In the genomic region with DNA sequence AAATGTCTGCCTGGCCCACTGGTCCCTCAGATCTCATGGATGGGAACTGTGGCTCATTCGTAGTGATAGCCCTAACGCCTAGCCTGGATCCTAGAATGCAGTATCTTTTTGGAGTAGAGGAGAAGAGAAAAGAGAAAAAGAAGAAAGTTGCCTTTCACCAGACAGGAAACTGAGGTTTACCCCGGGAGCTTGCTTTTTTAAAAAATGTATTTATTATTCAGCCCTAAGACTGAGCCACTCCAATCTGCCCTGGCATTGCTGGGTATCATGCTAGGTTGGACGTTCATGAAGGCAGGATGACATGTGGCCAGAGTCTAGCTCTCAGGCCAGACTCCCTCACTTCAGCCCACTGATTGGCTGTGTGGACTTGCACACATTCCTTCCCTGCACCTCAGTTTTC, we compare ENCODE assay signal across 18 cellular contexts. TPM values are rescaled to one million over a fixed set of nuclear protein-coding genes. Genes with fewer than 3 reads are reported as not detected.
DNase-seq lines count a peak whose midpoint lies in the region; ATAC-seq and TF ChIP-seq lines count a peak whose summit lies in the region.
"Had no signal": no experiment of that assay in that cellular context is flagged by ENCODE, and none has a peak within 500 bp of the region (broad histone marks: within the 10 kb centered on the region; RNA-seq: fewer than 3 reads in every experiment).

No MANE protein-coding gene starts in this region.

- peak overlapping the region; percentile 20 for H3K4me3 Mint-ChIP-seq in activated naive CD4-positive, alpha-beta T cell treated with anti-CD3 and anti-CD28 coated beads, Interleukin-2, amount 10 ng/mL, durations not matched to agents 7 days and 5 days
- H3K4me3 Mint-ChIP-seq in T-helper 17 cell, result peak overlapping the region; percentile 77
- H3K4me3 Mint-ChIP-seq in central memory CD8-positive, alpha-beta T cell, result peak overlapping the region; percentile 53

- ATAC-seq in T-helper 17 cell (no peak), gastroesophageal sphincter (no peak), HG02571 (IDR thresholded peaks at IDR 0.05; ENCODE audit: unreplicated experiment) (no peak)
- no peak for ATAC-seq in central memory CD8-positive, alpha-beta T cell (replicated peaks; ENCODE audit: extremely low read depth, poor library complexity, severe bottlenecking)
- ATAC-seq: esophagus mucosa, GM12878, lower lobe of right lung had no signal

- DNase-seq in activated naive CD4-positive, alpha-beta T cell treated with anti-CD3 and anti-CD28 coated beads, Interleukin-2, amount 10 ng/mL, durations not matched to agents 7 days and 5 days, result no peak
- no peak for DNase-seq in activated naive CD4-positive, alpha-beta T cell treated with anti-CD3 and anti-CD28 coated beads, Interleukin-2, amount 50 U/mL, for 16 hours
- DNase-seq in T-helper 17 cell (no peak), NCI-H524 (lab: John Stamatoyannopoulos, UW) (no peak)
- DNase-seq in central memory CD8-positive, alpha-beta T cell (ENCODE audit: low spot score in 2 of 2), result no peak
- DNase-seq: activated CD8-positive, alpha-beta memory T cell treated with anti-CD3 and anti-CD28 coated beads for 24 hours; activated gamma-delta T cell; effector CD4-positive, alpha-beta T cell; gastrocnemius medialis; lower lobe of right lung; NCI-H774; Right ventricle myocardium superior; stimulated activated CD4-positive, alpha-beta T cell treated with anti-CD3 and anti-CD28 coated beads, Interleukin-12 subunit alpha, Interleukin-12 subunit beta, amount 100 ng/mL, for 4 hours had no signal

- no peak overlapping the region for H3K4me3 ChIP-seq in gastroesophageal sphincter
- H3K4me3 ChIP-seq: gastrocnemius medialis, GM12878, lower lobe of right lung had no signal

- H3K9me3 ChIP-seq in T-helper 17 cell (ENCODE audit: control insufficient read depth, low read length, poor library complexity, severe bottlenecking) (no peaks in the 10 kb centered on the region), gastroesophageal sphincter (peaks cover 0 to 8% (median 0%) of the 10 kb centered on the region in 3 donors)
- H3K9me3 ChIP-seq: gastrocnemius medialis had no signal

- CTCF ChIA-PET in activated naive CD4-positive, alpha-beta T cell treated with anti-CD3 and anti-CD28 coated beads, Interleukin-2, amount 10 ng/mL, durations not matched to agents 7 days and 5 days (lab: Charles Lee), result interaction anchor here (0.6 to 7.5 kb wide), 5 partner anchors 8 to 38 kb away, joined by 3 to 39 read pairs (median 4); no protein-coding TSS in a partner anchor

- peaks cover 20% of the 10 kb centered on the region for H3K36me3 Mint-ChIP-seq in activated naive CD4-positive, alpha-beta T cell treated with anti-CD3 and anti-CD28 coated beads, Interleukin-2, amount 10 ng/mL, durations not matched to agents 7 days and 5 days
- H3K36me3 Mint-ChIP-seq in T-helper 17 cell (ENCODE audit: low read depth), result no peaks in the 10 kb centered on the region
- H3K36me3 Mint-ChIP-seq in central memory CD8-positive, alpha-beta T cell (ENCODE audit: insufficient read depth), result peaks cover 11% of the 10 kb centered on the region

- H3K9me3 Mint-ChIP-seq in activated naive CD4-positive, alpha-beta T cell treated with anti-CD3 and anti-CD28 coated beads, Interleukin-2, amount 10 ng/mL, durations not matched to agents 7 days and 5 days, result peaks cover 9% of the 10 kb centered on the region
- no peaks in the 10 kb centered on the region for H3K9me3 Mint-ChIP-seq in central memory CD8-positive, alpha-beta T cell

- peak overlapping the region; percentile 92 for H3K27ac Mint-ChIP-seq in activated naive CD4-positive, alpha-beta T cell treated with anti-CD3 and anti-CD28 coated beads, Interleukin-2, amount 10 ng/mL, durations not matched to agents 7 days and 5 days
- H3K27ac Mint-ChIP-seq in T-helper 17 cell, result peak overlapping the region; percentile 98
- H3K27ac Mint-ChIP-seq in central memory CD8-positive, alpha-beta T cell (ENCODE audit: low read depth), result peak overlapping the region; percentile 76

- 52 to 55% methylated on average over 3 to 4 of the region's 4 CpGs for WGBS in gastroesophageal sphincter (ENCODE audit: low coverage in 1 of 2), 2 donors

- no peaks in the 10 kb centered on the region for H3K27me3 Mint-ChIP-seq in activated naive CD4-positive, alpha-beta T cell treated with anti-CD3 and anti-CD28 coated beads, Interleukin-2, amount 10 ng/mL, durations not matched to agents 7 days and 5 days
- H3K27me3 Mint-ChIP-seq in T-helper 17 cell, result no peaks in the 10 kb centered on the region
- no peaks in the 10 kb centered on the region for H3K27me3 Mint-ChIP-seq in central memory CD8-positive, alpha-beta T cell

- peaks cover 99% of the 10 kb centered on the region for H3K4me1 Mint-ChIP-seq in activated naive CD4-positive, alpha-beta T cell treated with anti-CD3 and anti-CD28 coated beads, Interleukin-2, amount 10 ng/mL, durations not matched to agents 7 days and 5 days
- peaks cover 81% of the 10 kb centered on the region for H3K4me1 Mint-ChIP-seq in T-helper 17 cell
- H3K4me1 Mint-ChIP-seq in central memory CD8-positive, alpha-beta T cell, result peaks cover 94% of the 10 kb centered on the region

- no peak overlapping the region for H3K27ac ChIP-seq in gastroesophageal sphincter
- H3K27ac ChIP-seq: gastrocnemius medialis had no signal

- peaks cover 0 to 32% (median 0%) of the 10 kb centered on the region in 3 donors for H3K4me1 ChIP-seq in gastroesophageal sphincter

- no peak for TF ChIP-seq EP300 in gastroesophageal sphincter (IDR thresholded peaks at IDR 0.05)

- TF ChIP-seq CTCF in gastroesophageal sphincter (IDR thresholded peaks at IDR 0.05), result no peak

- TF ChIP-seq POLR2A in gastroesophageal sphincter (IDR thresholded peaks at IDR 0.05), result no peak

- peaks cover 0 to 14% of the 10 kb centered on the region in 2 donors for H3K36me3 ChIP-seq in gastroesophageal sphincter
- H3K36me3 ChIP-seq: gastrocnemius medialis, lower lobe of right lung had no signal

- H3K27me3 ChIP-seq in gastroesophageal sphincter, result no peaks in the 10 kb centered on the region
- H3K27me3 ChIP-seq: gastrocnemius medialis had no signal

RNA-seq across cellular contexts. Expression of a gene that starts 21.5 kb away (rescaled TPM):
- total RNA-seq in T-helper 17 cell, result under 1 TPM; 0.31 to 0.37 TPM
- under 1 TPM in 1 of 4 donors, not detected in 3; 0.13 TPM for total RNA-seq in gastroesophageal sphincter
- total RNA-seq: esophagus mucosa, gastrocnemius medialis had no signal

RNA-seq across cellular contexts. Expression of a gene that starts 32.3 kb away (rescaled TPM):
- total RNA-seq in T-helper 17 cell (100 to 1,000 TPM; 119 to 124 TPM), gastroesophageal sphincter (10 to 100 TPM; 34.7 to 83.6 (median 61.6) TPM)
- total RNA-seq: H1 had no signal

Comparison
In these comparisons a context has a peak if more than half of its experiments do, and no peak if none do; other contexts are left out.
1. H3K4me3 Mint-ChIP-seq: peak in every context shown above with its lines; median percentile 77 in T-helper 17 cell; 53 in central memory CD8-positive, alpha-beta T cell; 20 in activated naive CD4-positive, alpha-beta T cell treated with anti-CD3 and anti-CD28 coated beads, Interleukin-2, amount 10 ng/mL, durations not matched to agents 7 days and 5 days.